ENCODE assay signal across 1 cellular context in genomic region chr13:86269511-86269910, GRCh38.
TF ChIP-seq lines count a peak whose summit lies in the region.

No MANE protein-coding gene starts in this region.

TF ChIP-seq in GM12878, 131 proteins besides CTCF, POLR2A, EP300 and RAD21 (continued from another document):
- TF ChIP-seq PRDM15 (CRISPR knock-in tag; IDR thresholded peaks at IDR 0.05): no peak
- no peak for TF ChIP-seq RAD51 (IDR thresholded peaks at IDR 0.05)
- no peak for TF ChIP-seq SRF (IDR thresholded peaks at IDR 0.05; ENCODE audit: low read depth in 2 of 2, low read length in 2 of 2)
- TF ChIP-seq, protein P1, sequence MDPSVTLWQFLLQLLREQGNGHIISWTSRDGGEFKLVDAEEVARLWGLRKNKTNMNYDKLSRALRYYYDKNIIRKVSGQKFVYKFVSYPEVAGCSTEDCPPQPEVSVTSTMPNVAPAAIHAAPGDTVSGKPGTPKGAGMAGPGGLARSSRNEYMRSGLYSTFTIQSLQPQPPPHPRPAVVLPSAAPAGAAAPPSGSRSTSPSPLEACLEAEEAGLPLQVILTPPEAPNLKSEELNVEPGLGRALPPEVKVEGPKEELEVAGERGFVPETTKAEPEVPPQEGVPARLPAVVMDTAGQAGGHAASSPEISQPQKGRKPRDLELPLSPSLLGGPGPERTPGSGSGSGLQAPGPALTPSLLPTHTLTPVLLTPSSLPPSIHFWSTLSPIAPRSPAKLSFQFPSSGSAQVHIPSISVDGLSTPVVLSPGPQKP (IDR thresholded peaks at IDR 0.05; ENCODE audit: low read depth, low read length): no peak
